ENCODE assay signal across 20 cellular contexts in the genomic region with DNA sequence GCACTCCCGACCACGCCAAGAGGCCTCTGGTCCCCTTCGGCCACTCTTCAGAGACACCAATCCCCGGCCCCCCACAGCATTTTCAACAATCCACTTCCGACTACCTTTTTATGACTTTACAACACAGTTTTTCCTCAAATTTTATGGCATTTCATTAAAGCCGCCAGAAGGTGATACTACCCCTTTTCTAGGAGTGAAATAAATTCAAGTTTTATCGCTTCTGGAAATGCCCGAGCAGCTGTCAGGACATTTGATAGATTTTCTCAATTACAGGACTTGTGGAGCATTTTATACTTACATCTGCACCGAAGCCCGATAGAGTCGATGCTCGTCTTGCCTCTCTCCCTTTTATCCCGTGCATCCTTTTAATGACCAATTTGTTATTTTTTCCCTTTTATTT.
"Had no signal": no experiment of that assay in that cellular context is flagged by ENCODE, and none has a peak within 500 bp of the region (broad histone marks: within the 10 kb centered on the region; RNA-seq: fewer than 3 reads in every experiment).

No MANE protein-coding gene starts in this region.

- H3K27ac ChIP-seq: coronary artery, dorsolateral prefrontal cortex, esophagus muscularis mucosa, foreskin keratinocyte, gastroesophageal sphincter, heart left ventricle, hepatocyte, left lung, lower lobe of right lung had no signal

- H3K4me1 ChIP-seq: esophagus muscularis mucosa, gastroesophageal sphincter, heart left ventricle, left lung, lower lobe of right lung had no signal

- ATAC-seq: foreskin keratinocyte, gastroesophageal sphincter, heart left ventricle, left colon, left lung, left ventricle myocardium superior, lower lobe of right lung had no signal

- H3K9me3 ChIP-seq: esophagus muscularis mucosa, gastroesophageal sphincter, left lung, lower lobe of right lung had no signal

- H2AFZ ChIP-seq: hepatocyte had no signal

- H3K79me2 ChIP-seq: hepatocyte had no signal

- H3K4me2 ChIP-seq: hepatocyte had no signal

- DNase-seq: dermis blood vessel endothelial cell; dorsolateral prefrontal cortex; effector CD4-positive, alpha-beta T cell; effector memory CD4-positive, alpha-beta T cell; foreskin keratinocyte; heart left ventricle; hypothalamus; islet precursor cell; kidney; kidney glomerular epithelial cell; left colon; left lung; left ventricle myocardium superior; lower lobe of right lung; midbrain had no signal

- H3K36me3 ChIP-seq: esophagus muscularis mucosa, gastroesophageal sphincter, heart left ventricle, left lung, lower lobe of right lung had no signal

- H3K27me3 ChIP-seq: dorsolateral prefrontal cortex, esophagus muscularis mucosa, foreskin keratinocyte, gastroesophageal sphincter, heart left ventricle, hepatocyte, left lung had no signal

- H3K27ac Mint-ChIP-seq: immature natural killer cell had no signal

- H3K4me3 ChIP-seq: coronary artery, dorsolateral prefrontal cortex, esophagus muscularis mucosa, gastroesophageal sphincter, heart left ventricle, hepatocyte, left lung, lower lobe of right lung had no signal
